26 cellular contexts compared by ENCODE assay signal in the genomic region with DNA sequence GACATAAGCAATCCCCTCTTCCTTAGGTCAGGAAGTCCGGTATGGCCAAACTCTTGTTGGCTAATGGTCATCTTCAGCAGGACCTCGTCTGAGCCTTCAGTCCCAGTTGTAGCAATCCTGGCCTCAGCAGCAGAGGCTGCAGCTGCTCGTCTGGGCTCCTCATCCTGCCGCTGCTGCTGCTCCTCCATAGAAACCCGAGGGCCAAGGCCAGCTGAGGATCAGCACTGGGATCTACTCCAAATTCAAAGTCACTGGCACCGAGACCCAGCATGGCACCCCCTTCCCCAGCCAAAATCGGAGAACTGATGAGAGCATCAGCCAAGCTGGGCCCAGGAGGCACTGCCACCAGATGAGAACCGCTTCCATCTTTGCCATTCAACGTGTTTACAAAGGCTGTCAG. TPM values are rescaled to one million over a fixed set of nuclear protein-coding genes. Genes with fewer than 3 reads are reported as not detected.
"Had no signal": no experiment of that assay in that cellular context is flagged by ENCODE, and none has a peak within 500 bp of the region (broad histone marks: within the 10 kb centered on the region; RNA-seq: fewer than 3 reads in every experiment).

No MANE protein-coding gene starts in this region.

- DNase-seq: colonic mucosa; cortex of kidney; effector CD8-positive, alpha-beta T cell; effector memory CD8-positive, alpha-beta T cell; endodermal cell; erythroblast; esophagus squamous epithelium; foreskin fibroblast; foreskin melanocyte; gastrocnemius medialis; glutamatergic neuron; head of caudate nucleus; heart right ventricle; hippocampal formation; left cardiac atrium; left lung; left ventricle myocardium superior; lower lobe of right lung; mesenchymal stem cell; mucosa of descending colon had no signal

- H3K27ac ChIP-seq: colonic mucosa, epithelial cell of prostate, esophagus squamous epithelium, gastrocnemius medialis, heart right ventricle, left lung, lower lobe of right lung had no signal

- H3K36me3 ChIP-seq: colonic mucosa, esophagus squamous epithelium, gastrocnemius medialis, heart right ventricle, left lung, lower lobe of right lung had no signal

- H3K4me1 ChIP-seq: colonic mucosa, gastrocnemius medialis, heart right ventricle, left lung, lower lobe of right lung had no signal

- H3K4me3 ChIP-seq: colonic mucosa, esophagus squamous epithelium, gastrocnemius medialis, heart right ventricle, left lung, lower lobe of right lung, mucosa of descending colon had no signal

- H3K9me3 ChIP-seq: colonic mucosa, esophagus squamous epithelium, gastrocnemius medialis, heart right ventricle, left lung, lower lobe of right lung, mucosa of descending colon had no signal

- H3K27me3 ChIP-seq: colonic mucosa, esophagus squamous epithelium, gastrocnemius medialis, heart right ventricle, left lung had no signal

RNA-seq across cellular contexts. Expression of a gene that starts 6.3 kb away (rescaled TPM):
- total RNA-seq: endodermal cell, esophagus mucosa, esophagus squamous epithelium, heart right ventricle, left cardiac atrium, left lung, left ventricle myocardium superior, lower lobe of right lung, lung microvascular endothelial cell, mesenteric fat pad, mesothelial cell of epicardium had no signal
- polyA plus RNA-seq: keratinocyte had no signal
